In genomic region chr15:67560320-67560719, GRCh38 we compare ENCODE assay signal across 8 cellular contexts.
"Had no signal": no experiment of that assay in that cellular context is flagged by ENCODE, and none has a peak within 500 bp of the region (broad histone marks: within the 10 kb centered on the region; RNA-seq: fewer than 3 reads in every experiment).

No MANE protein-coding gene starts in this region.

- H3K4me3 ChIP-seq: GM12878 had no signal

- DNase-seq: GDM1, GF-D8 had no signal

- ATAC-seq: GM12878 had no signal

- FAIRE-seq: G401.6, GM12878, GM12891, GM12892, GM18507, GM19239 had no signal
